7 cellular contexts compared by ENCODE assay signal in the genomic region with DNA sequence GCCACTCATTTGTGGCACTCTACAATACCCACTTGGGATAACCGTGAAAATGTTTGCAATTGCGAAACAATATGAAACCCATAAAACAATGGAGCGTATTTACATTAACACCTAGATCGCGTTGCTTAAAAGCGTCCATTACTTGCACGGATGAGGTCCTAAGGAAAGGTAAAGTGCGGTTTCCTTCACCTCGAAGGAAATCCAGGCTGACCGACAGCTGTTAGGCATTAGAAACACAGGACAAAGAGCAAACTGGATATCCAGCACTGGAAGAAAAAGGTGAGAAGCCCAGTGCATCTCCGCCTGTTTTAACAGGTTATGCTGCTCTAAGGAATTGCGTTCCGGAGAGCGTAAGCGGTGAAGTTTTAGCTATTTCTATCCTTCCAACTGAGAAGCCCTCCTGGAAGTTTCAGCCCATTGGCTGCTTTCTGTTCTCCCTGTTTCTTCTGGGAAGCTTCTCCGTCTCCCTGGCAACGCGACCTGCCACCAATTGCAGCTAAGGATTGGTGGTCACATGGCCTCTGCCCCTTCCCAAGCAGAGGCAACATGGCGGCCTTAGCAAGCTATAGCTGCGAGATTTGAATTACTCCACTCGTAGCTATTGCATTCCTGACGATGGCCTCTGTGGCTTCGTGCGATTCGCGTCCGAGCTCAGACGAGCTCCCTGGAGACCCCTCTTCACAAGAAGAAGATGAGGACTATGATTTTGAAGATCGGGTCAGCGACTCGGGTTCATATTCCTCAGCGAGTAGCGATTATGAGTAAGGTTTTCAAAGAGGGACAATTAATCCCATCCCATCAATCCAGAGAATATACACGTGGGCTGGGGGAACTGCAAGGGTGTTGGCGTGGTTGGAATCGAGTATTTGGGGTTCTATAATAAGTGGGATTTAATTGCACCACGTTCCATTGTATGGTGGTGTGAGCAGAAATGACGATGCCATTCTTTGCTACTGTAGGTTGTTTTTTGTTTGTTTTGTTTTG.
DNase-seq lines count a peak whose midpoint lies in the region; ATAC-seq and TF ChIP-seq lines count a peak whose summit lies in the region.

TSS of gene INTU (plus strand) at position 538 of the 984 bp plus-strand sequence. CDS start at position 616, 78 bp downstream.

- peaks cover 6% of the 10 kb centered on the region for H3K36me3 Mint-ChIP-seq in dendritic cell treated with granulocyte-macrophage colony-stimulating factor and Interleukin-4, amounts not matched to agents 40 ng/mL and 50 ng/mL, for 4 days (ENCODE audit: low read depth)

- in situ Hi-C loops in GM13976 (cut with MboI; ENCODE audit: low sequenced_read_pairs, unreplicated experiment): no loop called here

- peaks cover 2% of the 10 kb centered on the region for H3K27me3 Mint-ChIP-seq in dendritic cell treated with granulocyte-macrophage colony-stimulating factor and Interleukin-4, amounts not matched to agents 40 ng/mL and 50 ng/mL, for 4 days

- no peak for TF ChIP-seq CTCF in GM13976 (IDR thresholded peaks at IDR 0.05; ENCODE audit: borderline replicate concordance, control extremely low read depth, extremely low read depth, insufficient read depth, missing control alignments)

- ATAC-seq in HG02623 (IDR thresholded peaks at IDR 0.05; ENCODE audit: unreplicated experiment): peak; percentile 99

- intact Hi-C loops in dendritic cell treated with granulocyte-macrophage colony-stimulating factor and Interleukin-4, amounts not matched to agents 40 ng/mL and 50 ng/mL, for 4 days (cut with micrococcal nuclease): loop anchor here (5.0 to 10.0 kb wide), 4 partner anchors 152 to 1462 kb away; partner anchors contain the start of genes C4orf33, HSPA4L, PGRMC2 and PLK4

- H3K4me1 Mint-ChIP-seq in dendritic cell treated with granulocyte-macrophage colony-stimulating factor and Interleukin-4, amounts not matched to agents 40 ng/mL and 50 ng/mL, for 4 days (ENCODE audit: low read depth): peaks cover 17% of the 10 kb centered on the region

- H3K27ac Mint-ChIP-seq in dendritic cell treated with granulocyte-macrophage colony-stimulating factor and Interleukin-4, amounts not matched to agents 40 ng/mL and 50 ng/mL, for 4 days: peak within 1 kb of the TSS; percentile 86

- peak within 1 kb of the TSS; percentile 93 for H3K4me3 Mint-ChIP-seq in dendritic cell treated with granulocyte-macrophage colony-stimulating factor and Interleukin-4, amounts not matched to agents 40 ng/mL and 50 ng/mL, for 4 days

- H3K9me3 Mint-ChIP-seq in dendritic cell treated with granulocyte-macrophage colony-stimulating factor and Interleukin-4, amounts not matched to agents 40 ng/mL and 50 ng/mL, for 4 days: no peaks in the 10 kb centered on the region

- peak; percentile 45 for DNase-seq in GM13976 (ENCODE audit: low spot score)
- peak; percentile 90 for DNase-seq in NCI-H1092 (lab: John Stamatoyannopoulos, UW)
- DNase-seq in T follicular helper cell (ENCODE audit: low read depth): peak; percentile 1
- peak; percentile 93 for DNase-seq in kidney glomerular epithelial cell (lab: John Stamatoyannopoulos, UW)
- DNase-seq in smooth muscle cell of the brain vasculature (ENCODE audit: low read depth, low spot score): peak; percentile 82

Comparison
In these comparisons a context has a peak if more than half of its experiments do, and no peak if none do; other contexts are left out.
1. Peak in every context shown above with its lines: DNase-seq and ATAC-seq.
2. DNase-seq: peak in every context shown above with its lines; median percentile 93 in kidney glomerular epithelial cell; 90 in NCI-H1092; 82 in smooth muscle cell of the brain vasculature; 45 in GM13976; 1 in T follicular helper cell.